1 cellular context compared by ENCODE assay signal in the genomic region with DNA sequence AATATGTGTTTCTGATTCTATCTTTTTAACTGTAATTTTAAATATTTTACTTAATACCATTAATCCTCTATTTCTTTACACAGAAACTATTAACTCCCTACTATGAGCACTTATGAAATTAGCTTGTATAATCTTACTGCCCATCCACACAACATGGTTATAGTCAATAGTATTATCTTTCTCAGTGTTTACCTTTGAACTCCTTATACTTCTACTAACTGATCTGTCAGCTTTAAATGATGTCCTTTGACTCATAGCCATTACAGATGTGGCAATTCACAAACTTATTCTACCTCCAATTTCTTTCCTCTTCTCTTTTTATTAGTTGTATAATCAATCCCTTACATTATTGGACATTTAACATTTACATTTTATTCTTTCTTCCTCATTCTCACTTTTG.
TF ChIP-seq lines count a peak whose summit lies in the region.

No MANE protein-coding gene starts in this region.

TF ChIP-seq in HepG2, 621 proteins besides CTCF, POLR2A, EP300 and RAD21 (continued from another document and continues in another):
- TF ChIP-seq HMG20A (CRISPR knock-in tag; IDR thresholded peaks at IDR 0.05; ENCODE audit: borderline replicate concordance), result 0 out of 2 replicates have a peak, but pooled peaks have one; percentile 31
- no peak for TF ChIP-seq SRF (IDR thresholded peaks at IDR 0.05; ENCODE audit: low read depth, low read length)
- no peak for TF ChIP-seq JARID2 (CRISPR knock-in tag; IDR thresholded peaks at IDR 0.05; ENCODE audit: insufficient replicate concordance)
- no peak for TF ChIP-seq GPN1 (CRISPR knock-in tag; IDR thresholded peaks at IDR 0.05; ENCODE audit: borderline replicate concordance)
- no peak for TF ChIP-seq HMGXB4 (CRISPR knock-in tag; IDR thresholded peaks at IDR 0.05; ENCODE audit: borderline replicate concordance in 1 of 2, low read depth in 1 of 2)
- no peak for TF ChIP-seq ZNF432 (CRISPR knock-in tag; IDR thresholded peaks at IDR 0.05; ENCODE audit: borderline replicate concordance)
- no peak for TF ChIP-seq ZNF720 (CRISPR knock-in tag; IDR thresholded peaks at IDR 0.05)
- TF ChIP-seq, protein P1, sequence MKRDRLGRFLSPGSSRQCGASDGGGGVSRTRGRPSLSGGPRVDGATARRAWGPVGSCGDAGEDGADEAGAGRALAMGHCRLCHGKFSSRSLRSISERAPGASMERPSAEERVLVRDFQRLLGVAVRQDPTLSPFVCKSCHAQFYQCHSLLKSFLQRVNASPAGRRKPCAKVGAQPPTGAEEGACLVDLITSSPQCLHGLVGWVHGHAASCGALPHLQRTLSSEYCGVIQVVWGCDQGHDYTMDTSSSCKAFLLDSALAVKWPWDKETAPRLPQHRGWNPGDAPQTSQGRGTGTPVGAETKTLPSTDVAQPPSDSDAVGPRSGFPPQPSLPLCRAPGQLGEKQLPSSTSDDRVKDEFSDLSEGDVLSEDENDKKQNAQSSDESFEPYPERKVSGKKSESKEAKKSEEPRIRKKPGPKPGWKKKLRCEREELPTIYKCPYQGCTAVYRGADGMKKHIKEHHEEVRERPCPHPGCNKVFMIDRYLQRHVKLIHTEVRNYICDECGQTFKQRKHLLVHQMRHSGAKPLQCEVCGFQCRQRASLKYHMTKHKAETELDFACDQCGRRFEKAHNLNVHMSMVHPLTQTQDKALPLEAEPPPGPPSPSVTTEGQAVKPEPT (CRISPR knock-in tag; IDR thresholded peaks at IDR 0.05; ENCODE audit: low read depth), result no peak
- no peak for TF ChIP-seq ZNF543 (CRISPR knock-in tag; IDR thresholded peaks at IDR 0.05)
- no peak for TF ChIP-seq ZHX1 (CRISPR knock-in tag; IDR thresholded peaks at IDR 0.05; ENCODE audit: low read depth)
- TF ChIP-seq, protein P2, sequence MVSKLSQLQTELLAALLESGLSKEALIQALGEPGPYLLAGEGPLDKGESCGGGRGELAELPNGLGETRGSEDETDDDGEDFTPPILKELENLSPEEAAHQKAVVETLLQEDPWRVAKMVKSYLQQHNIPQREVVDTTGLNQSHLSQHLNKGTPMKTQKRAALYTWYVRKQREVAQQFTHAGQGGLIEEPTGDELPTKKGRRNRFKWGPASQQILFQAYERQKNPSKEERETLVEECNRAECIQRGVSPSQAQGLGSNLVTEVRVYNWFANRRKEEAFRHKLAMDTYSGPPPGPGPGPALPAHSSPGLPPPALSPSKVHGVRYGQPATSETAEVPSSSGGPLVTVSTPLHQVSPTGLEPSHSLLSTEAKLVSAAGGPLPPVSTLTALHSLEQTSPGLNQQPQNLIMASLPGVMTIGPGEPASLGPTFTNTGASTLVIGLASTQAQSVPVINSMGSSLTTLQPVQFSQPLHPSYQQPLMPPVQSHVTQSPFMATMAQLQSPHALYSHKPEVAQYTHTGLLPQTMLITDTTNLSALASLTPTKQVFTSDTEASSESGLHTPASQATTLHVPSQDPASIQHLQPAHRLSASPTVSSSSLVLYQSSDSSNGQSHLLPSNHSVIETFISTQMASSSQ (IDR thresholded peaks at IDR 0.05; ENCODE audit: low read depth), result no peak; the same call in 1 of the 2 replicates
- TF ChIP-seq, protein P2 (CRISPR knock-in tag; IDR thresholded peaks at IDR 0.05; ENCODE audit: borderline replicate concordance), result no peak
- no peak for TF ChIP-seq ZNF616 (CRISPR knock-in tag; IDR thresholded peaks at IDR 0.05; ENCODE audit: low read depth)
- TF ChIP-seq CHD2 (IDR thresholded peaks at IDR 0.05; ENCODE audit: low read depth, low read length), result no peak
- no peak for TF ChIP-seq NFYB (CRISPR knock-in tag; IDR thresholded peaks at IDR 0.05)
- no peak for TF ChIP-seq ZSCAN5A (CRISPR knock-in tag; IDR thresholded peaks at IDR 0.05; ENCODE audit: borderline replicate concordance)
- no peak for TF ChIP-seq ZNF101 (CRISPR knock-in tag; IDR thresholded peaks at IDR 0.05; ENCODE audit: borderline replicate concordance, low read depth)
- TF ChIP-seq ZSCAN31 (CRISPR knock-in tag; IDR thresholded peaks at IDR 0.05; ENCODE audit: low read depth), result no peak
- TF ChIP-seq TRIM24 (CRISPR knock-in tag; IDR thresholded peaks at IDR 0.05), result no peak
- TF ChIP-seq PATZ1 (CRISPR knock-in tag; IDR thresholded peaks at IDR 0.05), result no peak
- TF ChIP-seq ZNF773 (CRISPR knock-in tag; IDR thresholded peaks at IDR 0.05; ENCODE audit: borderline replicate concordance), result no peak
- TF ChIP-seq JUND (CRISPR knock-in tag; IDR thresholded peaks at IDR 0.05), result no peak
- no peak for TF ChIP-seq HNF1B (CRISPR knock-in tag; IDR thresholded peaks at IDR 0.05)
- TF ChIP-seq, protein P3, sequence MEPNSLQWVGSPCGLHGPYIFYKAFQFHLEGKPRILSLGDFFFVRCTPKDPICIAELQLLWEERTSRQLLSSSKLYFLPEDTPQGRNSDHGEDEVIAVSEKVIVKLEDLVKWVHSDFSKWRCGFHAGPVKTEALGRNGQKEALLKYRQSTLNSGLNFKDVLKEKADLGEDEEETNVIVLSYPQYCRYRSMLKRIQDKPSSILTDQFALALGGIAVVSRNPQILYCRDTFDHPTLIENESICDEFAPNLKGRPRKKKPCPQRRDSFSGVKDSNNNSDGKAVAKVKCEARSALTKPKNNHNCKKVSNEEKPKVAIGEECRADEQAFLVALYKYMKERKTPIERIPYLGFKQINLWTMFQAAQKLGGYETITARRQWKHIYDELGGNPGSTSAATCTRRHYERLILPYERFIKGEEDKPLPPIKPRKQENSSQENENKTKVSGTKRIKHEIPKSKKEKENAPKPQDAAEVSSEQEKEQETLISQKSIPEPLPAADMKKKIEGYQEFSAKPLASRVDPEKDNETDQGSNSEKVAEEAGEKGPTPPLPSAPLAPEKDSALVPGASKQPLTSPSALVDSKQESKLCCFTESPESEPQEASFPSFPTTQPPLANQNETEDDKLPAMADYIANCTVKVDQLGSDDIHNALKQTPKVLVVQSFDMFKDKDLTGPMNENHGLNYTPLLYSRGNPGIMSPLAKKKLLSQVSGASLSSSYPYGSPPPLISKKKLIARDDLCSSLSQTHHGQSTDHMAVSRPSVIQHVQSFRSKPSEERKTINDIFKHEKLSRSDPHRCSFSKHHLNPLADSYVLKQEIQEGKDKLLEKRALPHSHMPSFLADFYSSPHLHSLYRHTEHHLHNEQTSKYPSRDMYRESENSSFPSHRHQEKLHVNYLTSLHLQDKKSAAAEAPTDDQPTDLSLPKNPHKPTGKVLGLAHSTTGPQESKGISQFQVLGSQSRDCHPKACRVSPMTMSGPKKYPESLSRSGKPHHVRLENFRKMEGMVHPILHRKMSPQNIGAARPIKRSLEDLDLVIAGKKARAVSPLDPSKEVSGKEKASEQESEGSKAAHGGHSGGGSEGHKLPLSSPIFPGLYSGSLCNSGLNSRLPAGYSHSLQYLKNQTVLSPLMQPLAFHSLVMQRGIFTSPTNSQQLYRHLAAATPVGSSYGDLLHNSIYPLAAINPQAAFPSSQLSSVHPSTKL (CRISPR knock-in tag; IDR thresholded peaks at IDR 0.05), result peak; percentile 74
- TF ChIP-seq ASH2L (IDR thresholded peaks at IDR 0.05; ENCODE audit: insufficient read length, low read depth, low read length), result no peak
- TF ChIP-seq KDM6A (CRISPR knock-in tag; IDR thresholded peaks at IDR 0.05; ENCODE audit: low read depth), result no peak
- TF ChIP-seq ZNF784 (CRISPR knock-in tag; IDR thresholded peaks at IDR 0.05; ENCODE audit: borderline replicate concordance), result no peak
- TF ChIP-seq NCOA2 (CRISPR knock-in tag; IDR thresholded peaks at IDR 0.05), result peak; percentile 44; the same call in 1 of the 2 replicates
- TF ChIP-seq SIX4 (CRISPR knock-in tag; IDR thresholded peaks at IDR 0.05), result no peak
- no peak for TF ChIP-seq SP1 (IDR thresholded peaks at IDR 0.05)
- no peak for TF ChIP-seq SP1 (CRISPR knock-in tag; IDR thresholded peaks at IDR 0.05)
- TF ChIP-seq HOXA9 (CRISPR knock-in tag; IDR thresholded peaks at IDR 0.05; ENCODE audit: borderline replicate concordance), result no peak
- TF ChIP-seq ZFP36L2 (CRISPR knock-in tag; IDR thresholded peaks at IDR 0.05), result no peak
- no peak for TF ChIP-seq ZNF460 (CRISPR knock-in tag; IDR thresholded peaks at IDR 0.05; ENCODE audit: borderline replicate concordance)
- TF ChIP-seq ZNF10 (CRISPR knock-in tag; IDR thresholded peaks at IDR 0.05; ENCODE audit: borderline replicate concordance, low read depth), result no peak
- no peak for TF ChIP-seq ZNF260 (CRISPR knock-in tag; IDR thresholded peaks at IDR 0.05; ENCODE audit: borderline replicate concordance, low read depth)
- peak; percentile 60 for TF ChIP-seq SAP130 (CRISPR knock-in tag; IDR thresholded peaks at IDR 0.05; ENCODE audit: low read depth)
- TF ChIP-seq STAT5B (CRISPR knock-in tag; IDR thresholded peaks at IDR 0.05), result no peak
- no peak for TF ChIP-seq REL (CRISPR knock-in tag; conservative IDR thresholded peaks at IDR 0.05)
